ENCODE assay signal across 8 cellular contexts in genomic region chr16:51061355-51061754, GRCh38.
"Had no signal": no experiment of that assay in that cellular context is flagged by ENCODE, and none has a peak within 500 bp of the region (broad histone marks: within the 10 kb centered on the region; RNA-seq: fewer than 3 reads in every experiment).

No MANE protein-coding gene starts in this region.

- DNase-seq: GOT3, H7, HFFc6, IMR-90 had no signal

- H3K36me3 ChIP-seq: HAP-1 had no signal

- ATAC-seq: HCT116, K562 had no signal

- H3K9me3 Mint-ChIP-seq: HFFc6 had no signal

- H3K27ac ChIP-seq: HL-60 had no signal

- H3K9me3 ChIP-seq: HAP-1 had no signal

- H3K27ac Mint-ChIP-seq: HFFc6 had no signal

- H3K4me3 ChIP-seq: HAP-1, K562 had no signal

- H3K4me3 Mint-ChIP-seq: HFFc6 had no signal
